ENCODE assay signal across 17 cellular contexts in the genomic region with DNA sequence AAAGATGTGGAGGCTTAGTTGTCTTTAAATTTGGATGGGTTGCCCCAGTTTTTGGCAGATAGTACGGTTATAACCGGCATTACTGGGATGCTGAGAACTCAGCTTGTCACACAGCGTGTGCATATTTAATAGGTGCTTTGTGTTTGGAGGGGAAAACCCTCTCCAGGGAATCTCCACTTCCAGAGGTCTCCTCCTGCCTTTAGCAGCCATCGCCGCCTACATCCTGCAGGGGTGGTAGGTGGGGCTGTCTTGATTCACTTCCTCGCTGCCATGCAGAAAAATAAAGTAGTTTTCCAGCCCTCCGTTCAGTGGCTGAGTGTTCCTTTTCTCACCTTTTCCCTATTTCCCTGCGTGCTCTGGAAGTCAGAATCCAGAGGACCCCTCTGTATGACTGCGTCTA.
DNase-seq lines count a peak whose midpoint lies in the region; ATAC-seq and TF ChIP-seq lines count a peak whose summit lies in the region.
"Had no signal": no experiment of that assay in that cellular context is flagged by ENCODE, and none has a peak within 500 bp of the region (broad histone marks: within the 10 kb centered on the region; RNA-seq: fewer than 3 reads in every experiment).

No MANE protein-coding gene starts in this region.

- no peak for TF ChIP-seq EP300 in esophagus muscularis mucosa (IDR thresholded peaks at IDR 0.05)

- no peaks in the 10 kb centered on the region for H4K20me1 ChIP-seq in mammary epithelial cell (ENCODE audit: insufficient read depth, low read length)

- BruUV-seq in MCF 10A (replicated peaks; lab: Mats Ljungman, UMichigan) (no TSS peak), mammary epithelial cell (replicated peaks; lab: Mats Ljungman, UMichigan) (no TSS peak)

- H3K79me2 ChIP-seq in mammary epithelial cell (ENCODE audit: insufficient read depth, low read length): peaks cover 51% of the 10 kb centered on the region
- peaks cover 4% of the 10 kb centered on the region for H3K79me2 ChIP-seq in parathyroid adenoma

- H3K4me2 ChIP-seq in mammary epithelial cell (ENCODE audit: insufficient read depth, low read depth, low read length): no peak overlapping the region
- H3K4me2 ChIP-seq in parathyroid adenoma (ENCODE audit: low read length): no peak overlapping the region

- H3K36me3 ChIP-seq in mammary epithelial cell (ENCODE audit: insufficient read depth, low read length) (peaks cover 61% of the 10 kb centered on the region), esophagus muscularis mucosa (peaks cover 0 to 49% (median 34%) of the 10 kb centered on the region in 4 donors), parathyroid adenoma (ENCODE audit: control insufficient read depth, insufficient read depth, low read length) (no peaks in the 10 kb centered on the region), upper lobe of right lung (no peaks in the 10 kb centered on the region)

- peak overlapping the region; percentile 66 for H3K27ac Mint-ChIP-seq in MCF 10A (ENCODE audit: low read depth, unreplicated experiment)
- H3K27ac Mint-ChIP-seq: activated naive CD8-positive, alpha-beta T cell; activated T-helper 1 cell treated with anti-CD3 and anti-CD28 coated beads, Interleukin-12 subunit alpha, Interleukin-12 subunit beta, Interleukin-2, Interleukin-4 antibody, amounts not matched to agents 30 ng/mL and 10 ng/mL and 1 ng/mL, durations not matched to agents 14 hours and 24 hours and 36 hours; dendritic cell treated with granulocyte-macrophage colony-stimulating factor and Interleukin-4, amounts not matched to agents 40 ng/mL and 50 ng/mL, for 4 days; stimulated activated memory B cell treated with anti-CD40 and anti-IgM and Interleukin-4, amounts not matched to agents 10 μg/mL and 1 μg/mL and 100 μg/mL, for 72 hours; type B pancreatic cell had no signal

- no peak overlapping the region for H3K27ac ChIP-seq in mammary epithelial cell (ENCODE audit: insufficient read depth, low read depth, low read length)
- peak overlapping the region; percentile 45 to 75 (median 65) for H3K27ac ChIP-seq in esophagus muscularis mucosa (replicated peaks in 1 of 4)
- peak overlapping the region; percentile 49 for H3K27ac ChIP-seq in parathyroid adenoma
- peak overlapping the region; percentile 75 for H3K27ac ChIP-seq in upper lobe of right lung
- H3K27ac ChIP-seq: brain microvascular endothelial cell had no signal

- WGBS in mammary epithelial cell (ENCODE audit: low coverage, missing lambda C conversion rate): 93% methylated on average over 9 of the region's 9 CpGs
- 93% methylated on average over 9 of the region's 9 CpGs for WGBS in esophagus muscularis mucosa

- dilution Hi-C loops in mammary epithelial cell (cut with HindIII; ENCODE audit: low sequenced_read_pairs): no loop called here

- no peaks in the 10 kb centered on the region for H3K27me3 Mint-ChIP-seq in MCF 10A (ENCODE audit: insufficient read depth, unreplicated experiment)
- H3K27me3 Mint-ChIP-seq: dendritic cell treated with granulocyte-macrophage colony-stimulating factor and Interleukin-4, amounts not matched to agents 40 ng/mL and 50 ng/mL, for 4 days; type B pancreatic cell had no signal

- H3K27me3 ChIP-seq in mammary epithelial cell (ENCODE audit: insufficient read depth, low read length): no peaks in the 10 kb centered on the region
- no peaks in the 10 kb centered on the region for H3K27me3 ChIP-seq in esophagus muscularis mucosa
- H3K27me3 ChIP-seq in parathyroid adenoma (ENCODE audit: control insufficient read depth, insufficient read depth, low read length): no peaks in the 10 kb centered on the region
- no peaks in the 10 kb centered on the region for H3K27me3 ChIP-seq in upper lobe of right lung
- H3K27me3 ChIP-seq: brain microvascular endothelial cell had no signal

- no peak overlapping the region for H3K4me3 ChIP-seq in mammary epithelial cell (replicated peaks in 1 of 3; ENCODE audit: insufficient read depth in 1 of 3, low read depth in 2 of 3, low read length in 3 of 3)
- peak overlapping the region in 1 of 4 donors; percentile 17 for H3K4me3 ChIP-seq in esophagus muscularis mucosa
- H3K4me3 ChIP-seq in parathyroid adenoma (ENCODE audit: low read depth, low read length): no peak overlapping the region
- no peak overlapping the region for H3K4me3 ChIP-seq in upper lobe of right lung
- H3K4me3 ChIP-seq: GM12878, HAP-1 had no signal

- ATAC-seq in upper lobe of right lung (no peak), HG03521 (IDR thresholded peaks at IDR 0.05; ENCODE audit: unreplicated experiment) (no peak), HG02870 (IDR thresholded peaks at IDR 0.05; ENCODE audit: unreplicated experiment) (no peak)
- ATAC-seq: GM12878; stimulated activated memory B cell treated with anti-CD40 and anti-IgM and Interleukin-4, amounts not matched to agents 10 μg/mL and 1 μg/mL and 100 μg/mL, for 72 hours had no signal

- POLR2A ChIA-PET in MCF 10A (lab: Yijun Ruan, JAX): no interaction called here

- in situ Hi-C loops in mammary epithelial cell (cut with MboI; ENCODE audit: low sequenced_read_pairs in 2 of 2): loop anchor here in 1 of 2 donors (25.0 kb wide), 1 partner anchor 485 kb away; no protein-coding TSS in a partner anchor
- in situ Hi-C loops in GM13976 (cut with MboI; ENCODE audit: low sequenced_read_pairs, unreplicated experiment): no loop called here

- H3K9me3 ChIP-seq in mammary epithelial cell (replicated peaks; ENCODE audit: insufficient read depth, low read length): no peaks in the 10 kb centered on the region
- H3K9me3 ChIP-seq in esophagus muscularis mucosa: no peaks in the 10 kb centered on the region
- no peaks in the 10 kb centered on the region for H3K9me3 ChIP-seq in parathyroid adenoma (ENCODE audit: control insufficient read depth, low read length)
- H3K9me3 ChIP-seq in upper lobe of right lung: no peaks in the 10 kb centered on the region
- H3K9me3 ChIP-seq: HAP-1 had no signal

- intact Hi-C loops in MCF 10A (cut with micrococcal nuclease): no loop called here
- intact Hi-C loops in mammary epithelial cell (cut with micrococcal nuclease): no loop called here
- intact Hi-C loops in esophagus muscularis mucosa (cut with DNase I): no loop called here
- intact Hi-C loops in upper lobe of right lung (cut with DNase I): no loop called here

- H3K9me3 Mint-ChIP-seq in MCF 10A (ENCODE audit: unreplicated experiment): no peaks in the 10 kb centered on the region
- H3K9me3 Mint-ChIP-seq: activated T-helper 1 cell treated with anti-CD3 and anti-CD28 coated beads, Interleukin-12 subunit alpha, Interleukin-12 subunit beta, Interleukin-2, Interleukin-4 antibody, amounts not matched to agents 30 ng/mL and 10 ng/mL and 1 ng/mL, durations not matched to agents 14 hours and 24 hours and 36 hours; dendritic cell treated with granulocyte-macrophage colony-stimulating factor and Interleukin-4, amounts not matched to agents 40 ng/mL and 50 ng/mL, for 4 days; stimulated activated memory B cell treated with anti-CD40 and anti-IgM and Interleukin-4, amounts not matched to agents 10 μg/mL and 1 μg/mL and 100 μg/mL, for 72 hours; type B pancreatic cell had no signal

- no peak for TF ChIP-seq POLR2A in esophagus muscularis mucosa (IDR thresholded peaks at IDR 0.05; ENCODE audit: low read depth)

- H3K36me3 Mint-ChIP-seq in MCF 10A (ENCODE audit: insufficient read depth, unreplicated experiment): peaks cover 83% of the 10 kb centered on the region
- H3K36me3 Mint-ChIP-seq: activated naive CD8-positive, alpha-beta T cell; stimulated activated memory B cell treated with anti-CD40 and anti-IgM and Interleukin-4, amounts not matched to agents 10 μg/mL and 1 μg/mL and 100 μg/mL, for 72 hours had no signal

- no peak overlapping the region for H3K4me3 Mint-ChIP-seq in MCF 10A (ENCODE audit: unreplicated experiment)
- H3K4me3 Mint-ChIP-seq: activated naive CD8-positive, alpha-beta T cell; activated T-helper 1 cell treated with anti-CD3 and anti-CD28 coated beads, Interleukin-12 subunit alpha, Interleukin-12 subunit beta, Interleukin-2, Interleukin-4 antibody, amounts not matched to agents 30 ng/mL and 10 ng/mL and 1 ng/mL, durations not matched to agents 14 hours and 24 hours and 36 hours; dendritic cell treated with granulocyte-macrophage colony-stimulating factor and Interleukin-4, amounts not matched to agents 40 ng/mL and 50 ng/mL, for 4 days; stimulated activated memory B cell treated with anti-CD40 and anti-IgM and Interleukin-4, amounts not matched to agents 10 μg/mL and 1 μg/mL and 100 μg/mL, for 72 hours; type B pancreatic cell had no signal

- H3K9ac ChIP-seq in mammary epithelial cell (ENCODE audit: insufficient read depth, low read length): no peak overlapping the region
- no peak overlapping the region for H3K9ac ChIP-seq in parathyroid adenoma

- H2AFZ ChIP-seq in mammary epithelial cell (ENCODE audit: low read depth, low read length) (no peak overlapping the region), parathyroid adenoma (no peak overlapping the region)

- DNase-seq in MCF 10A (ENCODE audit: unreplicated experiment) (no peak), mammary epithelial cell (no peak), esophagus muscularis mucosa (ENCODE audit: extremely low spot score) (no peak), upper lobe of right lung (no peak), GM13976 (ENCODE audit: low spot score) (no peak)
- DNase-seq: brain microvascular endothelial cell, NCI-H226 had no signal

- H3K4me1 ChIP-seq in mammary epithelial cell (ENCODE audit: insufficient read depth, low read length) (no peaks in the 10 kb centered on the region), esophagus muscularis mucosa (peaks cover 18 to 22% (median 20%) of the 10 kb centered on the region in 4 donors), parathyroid adenoma (no peaks in the 10 kb centered on the region), upper lobe of right lung (peaks cover 22% of the 10 kb centered on the region)
- H3K4me1 ChIP-seq: HAP-1 had no signal

- no peaks in the 10 kb centered on the region for H3K4me1 Mint-ChIP-seq in MCF 10A (ENCODE audit: insufficient read depth, unreplicated experiment)
- H3K4me1 Mint-ChIP-seq: stimulated activated memory B cell treated with anti-CD40 and anti-IgM and Interleukin-4, amounts not matched to agents 10 μg/mL and 1 μg/mL and 100 μg/mL, for 72 hours had no signal

- no peak for TF ChIP-seq CTCF in MCF 10A (IDR thresholded peaks at IDR 0.05; ENCODE audit: unreplicated experiment)
- no peak for TF ChIP-seq CTCF in mammary epithelial cell (conservative IDR thresholded peaks at IDR 0.05 in 1 of 2, IDR thresholded peaks at IDR 0.05 in 1 of 2; ENCODE audit: extremely low read depth in 1 of 2, insufficient read depth in 1 of 2, low read depth in 1 of 2, low read length in 2 of 2)
- no peak for TF ChIP-seq CTCF in esophagus muscularis mucosa (IDR thresholded peaks at IDR 0.05)
- TF ChIP-seq CTCF in parathyroid adenoma (IDR thresholded peaks at IDR 0.05): no peak
- TF ChIP-seq CTCF in upper lobe of right lung (IDR thresholded peaks at IDR 0.05): no peak
- no peak for TF ChIP-seq CTCF in GM13976 (IDR thresholded peaks at IDR 0.05; ENCODE audit: borderline replicate concordance, control extremely low read depth, extremely low read depth, insufficient read depth, missing control alignments)

- CTCF ChIA-PET in MCF 10A (lab: Yijun Ruan, JAX) (interaction anchor here (0.6 to 1.1 kb wide), 3 partner anchors 13 to 203 kb away, joined by 3 to 5 read pairs (median 4); no protein-coding TSS in a partner anchor), mammary epithelial cell (lab: Charles Lee; ENCODE audit: low non-redundant PET) (interaction anchor here (0.7 kb wide), 1 partner anchor 40 kb away, joined by 3 read pairs; no protein-coding TSS in a partner anchor)
